12 cellular contexts compared by ENCODE assay signal in genomic region chr7:78420001-78420400, GRCh38.
"Had no signal": no experiment of that assay in that cellular context is flagged by ENCODE, and none has a peak within 500 bp of the region (broad histone marks: within the 10 kb centered on the region; RNA-seq: fewer than 3 reads in every experiment).

No MANE protein-coding gene starts in this region.

- ATAC-seq: activated CD8-positive, alpha-beta T cell treated with anti-CD3 and anti-CD28 coated beads for 36 hours; gastroesophageal sphincter had no signal

- DNase-seq: activated B cell treated with CpG ODN at 0.5 μM for 24 hours; activated CD4-positive, alpha-beta T cell treated with anti-CD3 and anti-CD28 coated beads for 48 hours; activated CD8-positive, alpha-beta T cell treated with anti-CD3 and anti-CD28 coated beads for 36 hours; activated naive CD4-positive, alpha-beta T cell; activated naive CD8-positive, alpha-beta T cell treated with anti-CD3 and anti-CD28 coated beads, Interleukin-2, amount 10 ng/mL, durations not matched to agents 7 days and 5 days; aorta; erythroblast; naive B cell; stimulated activated CD4-positive, alpha-beta T cell treated with anti-CD3 and anti-CD28 coated beads, Interleukin-1b, Interleukin-23, amount 100 ng/mL, for 48 hours; T-helper 2 cell; tibial artery had no signal
